ENCODE assay signal across 29 cellular contexts in the genomic region with DNA sequence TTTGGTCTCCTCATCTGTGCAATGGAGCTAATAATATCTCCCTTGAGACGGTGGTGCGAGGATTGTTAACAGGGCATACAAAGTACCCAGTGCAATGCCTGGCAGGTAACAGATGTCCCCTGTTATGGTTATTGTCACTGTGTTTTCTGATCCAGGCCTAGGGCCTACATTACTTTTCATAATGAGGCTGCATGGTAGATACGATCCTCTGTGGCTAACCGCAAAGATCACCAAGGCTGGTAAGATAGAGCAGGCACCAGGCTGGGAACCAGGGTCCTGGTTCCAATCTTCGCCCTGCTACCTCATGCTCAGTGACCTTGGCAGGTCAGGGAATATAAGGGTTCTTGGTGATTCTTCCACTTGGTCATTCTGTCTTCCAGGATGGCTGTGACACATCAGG. TPM values are rescaled to one million over a fixed set of nuclear protein-coding genes. Genes with fewer than 3 reads are reported as not detected.
"Had no signal": no experiment of that assay in that cellular context is flagged by ENCODE, and none has a peak within 500 bp of the region (broad histone marks: within the 10 kb centered on the region; RNA-seq: fewer than 3 reads in every experiment).

No MANE protein-coding gene starts in this region.

- H3K4me1 ChIP-seq: colonic mucosa, gastrocnemius medialis, heart right ventricle, left lung, lower lobe of right lung had no signal

- H3K27ac Mint-ChIP-seq: dendritic cell treated with granulocyte-macrophage colony-stimulating factor and Interleukin-4, amounts not matched to agents 40 ng/mL and 50 ng/mL, for 4 days; effector memory CD8-positive, alpha-beta T cell; endodermal cell; mesothelial cell of epicardium; naive B cell had no signal

- DNase-seq: colonic mucosa; cortex of kidney; effector CD8-positive, alpha-beta T cell; effector memory CD8-positive, alpha-beta T cell; endodermal cell; erythroblast; esophagus squamous epithelium; foreskin fibroblast; foreskin melanocyte; gastrocnemius medialis; glutamatergic neuron; heart right ventricle; hippocampal formation; left cardiac atrium; left lung; left ventricle myocardium superior; lower lobe of right lung; mesenchymal stem cell; mucosa of descending colon; naive B cell had no signal

- H3K4me3 ChIP-seq: colonic mucosa, esophagus squamous epithelium, gastrocnemius medialis, heart right ventricle, left lung, lower lobe of right lung, mucosa of descending colon had no signal

- H3K9me3 ChIP-seq: colonic mucosa, esophagus squamous epithelium, gastrocnemius medialis, left lung, lower lobe of right lung, mucosa of descending colon had no signal

- H3K27me3 ChIP-seq: colonic mucosa, gastrocnemius medialis had no signal

- ATAC-seq: effector memory CD8-positive, alpha-beta T cell; esophagus mucosa; gastrocnemius medialis; heart right ventricle; left cardiac atrium; left lung; left ventricle myocardium superior; lower lobe of right lung; mucosa of descending colon had no signal

- H3K36me3 Mint-ChIP-seq: mesothelial cell of epicardium, naive B cell had no signal

- H3K4me3 Mint-ChIP-seq: dendritic cell treated with granulocyte-macrophage colony-stimulating factor and Interleukin-4, amounts not matched to agents 40 ng/mL and 50 ng/mL, for 4 days; effector memory CD8-positive, alpha-beta T cell; endodermal cell; mesothelial cell of epicardium; naive B cell had no signal

- H3K4me1 Mint-ChIP-seq: endodermal cell, mesothelial cell of epicardium, naive B cell had no signal

- H3K36me3 ChIP-seq: colonic mucosa, esophagus squamous epithelium, gastrocnemius medialis, heart right ventricle, left lung, lower lobe of right lung had no signal

- H3K27ac ChIP-seq: colonic mucosa, epithelial cell of prostate, esophagus squamous epithelium, gastrocnemius medialis, heart right ventricle, left lung, lower lobe of right lung had no signal

- H3K9me3 Mint-ChIP-seq: dendritic cell treated with granulocyte-macrophage colony-stimulating factor and Interleukin-4, amounts not matched to agents 40 ng/mL and 50 ng/mL, for 4 days; effector memory CD8-positive, alpha-beta T cell; endodermal cell had no signal

RNA-seq across cellular contexts. Expression of a gene that starts 22.7 kb away (rescaled TPM):
- total RNA-seq: dermis microvascular lymphatic vessel endothelial cell, glomerular endothelial cell, kidney epithelial cell, lung microvascular endothelial cell, myocyte had no signal
